ENCODE assay signal across 27 cellular contexts in genomic region chr1:81409875-81410274, GRCh38.
"Had no signal": no experiment of that assay in that cellular context is flagged by ENCODE, and none has a peak within 500 bp of the region (broad histone marks: within the 10 kb centered on the region; RNA-seq: fewer than 3 reads in every experiment).

No MANE protein-coding gene starts in this region.

- H3K27ac ChIP-seq: epithelial cell of prostate, lower lobe of right lung, neutrophil, pancreas, sigmoid colon, testis had no signal

- H3K9me3 Mint-ChIP-seq: dendritic cell treated with granulocyte-macrophage colony-stimulating factor and Interleukin-4, amounts not matched to agents 40 ng/mL and 50 ng/mL, for 4 days; endodermal cell; type B pancreatic cell had no signal

- FAIRE-seq: colon, frontal cortex, pancreas had no signal

- H3K36me3 Mint-ChIP-seq: immature natural killer cell; naive thymus-derived CD8-positive, alpha-beta T cell; stimulated activated effector memory CD8-positive, alpha-beta T cell treated with anti-CD3 and anti-CD28 coated beads, Interleukin-12 subunit alpha, Interleukin-12 subunit beta, amount 100 ng/mL, for 72 hours; type B pancreatic cell had no signal

- H3K27me3 Mint-ChIP-seq: dendritic cell treated with granulocyte-macrophage colony-stimulating factor and Interleukin-4, amounts not matched to agents 40 ng/mL and 50 ng/mL, for 4 days; naive thymus-derived CD8-positive, alpha-beta T cell had no signal

- H3K4me1 Mint-ChIP-seq: immature natural killer cell; naive thymus-derived CD8-positive, alpha-beta T cell; stimulated activated effector memory CD8-positive, alpha-beta T cell treated with anti-CD3 and anti-CD28 coated beads, Interleukin-12 subunit alpha, Interleukin-12 subunit beta, amount 100 ng/mL, for 72 hours had no signal

- DNase-seq: central memory CD4-positive, alpha-beta T cell; effector CD8-positive, alpha-beta T cell; endodermal cell; hypothalamus; immature natural killer cell; kidney glomerular epithelial cell; left colon; left ventricle myocardium superior; lower lobe of right lung; naive thymus-derived CD8-positive, alpha-beta T cell; pancreas; retina; sigmoid colon; stimulated activated CD4-positive, alpha-beta T cell treated with anti-CD3 and anti-CD28 coated beads, Interleukin-2, amount 100 ng/mL, for 24 hours; stimulated activated CD4-positive, alpha-beta T cell treated with anti-CD3 and anti-CD28 coated beads, Interleukin-4, amount 100 ng/mL, for 24 hours; stimulated activated naive CD4-positive, alpha-beta T cell treated with Interleukin-2 at 50 U/mL for 16 hours; substantia nigra; testis; tibial artery had no signal

- H3K36me3 ChIP-seq: lower lobe of right lung, neutrophil, pancreas, sigmoid colon, tibial artery had no signal

- H3K4me1 ChIP-seq: pancreas, testis had no signal

- H3K9me3 ChIP-seq: lower lobe of right lung, neutrophil, pancreas, sigmoid colon, testis, tibial artery had no signal

- H3K27ac Mint-ChIP-seq: dendritic cell treated with granulocyte-macrophage colony-stimulating factor and Interleukin-4, amounts not matched to agents 40 ng/mL and 50 ng/mL, for 4 days; endodermal cell; immature natural killer cell; naive thymus-derived CD8-positive, alpha-beta T cell; stimulated activated effector memory CD8-positive, alpha-beta T cell treated with anti-CD3 and anti-CD28 coated beads, Interleukin-12 subunit alpha, Interleukin-12 subunit beta, amount 100 ng/mL, for 72 hours; type B pancreatic cell had no signal

- H3K27me3 ChIP-seq: neutrophil, pancreas, sigmoid colon, testis, tibial artery had no signal

- ATAC-seq: esophagus mucosa; left colon; lower lobe of right lung; naive thymus-derived CD8-positive, alpha-beta T cell; pancreas; stimulated activated effector memory CD8-positive, alpha-beta T cell treated with anti-CD3 and anti-CD28 coated beads, Interleukin-12 subunit alpha, Interleukin-12 subunit beta, amount 100 ng/mL, for 72 hours had no signal

- H3K4me3 ChIP-seq: lower lobe of right lung, pancreas, sigmoid colon, testis, tibial artery had no signal

- H3K4me3 Mint-ChIP-seq: dendritic cell treated with granulocyte-macrophage colony-stimulating factor and Interleukin-4, amounts not matched to agents 40 ng/mL and 50 ng/mL, for 4 days; endodermal cell; immature natural killer cell; naive thymus-derived CD8-positive, alpha-beta T cell; stimulated activated effector memory CD8-positive, alpha-beta T cell treated with anti-CD3 and anti-CD28 coated beads, Interleukin-12 subunit alpha, Interleukin-12 subunit beta, amount 100 ng/mL, for 72 hours; type B pancreatic cell had no signal
